ENCODE assay signal across 26 cellular contexts in genomic region chr1:211604548-211604947, GRCh38.
"Had no signal": no experiment of that assay in that cellular context is flagged by ENCODE, and none has a peak within 500 bp of the region (broad histone marks: within the 10 kb centered on the region; RNA-seq: fewer than 3 reads in every experiment).

No MANE protein-coding gene starts in this region.

- H3K4me3 ChIP-seq: left ventricle myocardium inferior, lung, psoas muscle, testis, tibial nerve had no signal

- H3K9me3 Mint-ChIP-seq: natural killer cell treated with Interleukin-12 subunit alpha and Interleukin-12 subunit beta and Interleukin-15 and Interleukin-18, amount 100 ng/mL, for 72 hours; stimulated activated naive B cell treated with anti-CD40 and anti-IgM and Interleukin-4, amounts not matched to agents 10 μg/mL and 1 μg/mL and 100 μg/mL, for 72 hours; stimulated activated naive CD8-positive, alpha-beta T cell treated with anti-CD3 and anti-CD28 coated beads, Interleukin-15, amount 100 ng/mL, for 72 hours had no signal

- ATAC-seq: esophagus mucosa; heart left ventricle; natural killer cell treated with Interleukin-12 subunit alpha and Interleukin-12 subunit beta and Interleukin-15 and Interleukin-18, amount 100 ng/mL, for 72 hours; psoas muscle; sciatic nerve; stimulated activated naive B cell treated with anti-CD40 and anti-IgM and Interleukin-4, amounts not matched to agents 10 μg/mL and 1 μg/mL and 100 μg/mL, for 72 hours; stimulated activated naive CD8-positive, alpha-beta T cell treated with anti-CD3 and anti-CD28 coated beads, Interleukin-15, amount 100 ng/mL, for 72 hours had no signal

- H3K27ac Mint-ChIP-seq: stimulated activated naive B cell treated with anti-CD40 and anti-IgM and Interleukin-4, amounts not matched to agents 10 μg/mL and 1 μg/mL and 100 μg/mL, for 72 hours; stimulated activated naive CD8-positive, alpha-beta T cell treated with anti-CD3 and anti-CD28 coated beads, Interleukin-15, amount 100 ng/mL, for 72 hours had no signal

- H3K4me3 Mint-ChIP-seq: natural killer cell treated with Interleukin-12 subunit alpha and Interleukin-12 subunit beta and Interleukin-15 and Interleukin-18, amount 100 ng/mL, for 72 hours; stimulated activated naive B cell treated with anti-CD40 and anti-IgM and Interleukin-4, amounts not matched to agents 10 μg/mL and 1 μg/mL and 100 μg/mL, for 72 hours; stimulated activated naive CD8-positive, alpha-beta T cell treated with anti-CD3 and anti-CD28 coated beads, Interleukin-15, amount 100 ng/mL, for 72 hours had no signal

- H3K27ac ChIP-seq: dorsolateral prefrontal cortex, heart left ventricle, left ventricle myocardium inferior, parathyroid adenoma, psoas muscle, spleen, testis, tibial nerve had no signal

- H3K27me3 Mint-ChIP-seq: natural killer cell treated with Interleukin-12 subunit alpha and Interleukin-12 subunit beta and Interleukin-15 and Interleukin-18, amount 100 ng/mL, for 72 hours; stimulated activated naive CD8-positive, alpha-beta T cell treated with anti-CD3 and anti-CD28 coated beads, Interleukin-15, amount 100 ng/mL, for 72 hours had no signal

- H2AFZ ChIP-seq: parathyroid adenoma had no signal

- H3K36me3 Mint-ChIP-seq: natural killer cell treated with Interleukin-12 subunit alpha and Interleukin-12 subunit beta and Interleukin-15 and Interleukin-18, amount 100 ng/mL, for 72 hours; stimulated activated naive B cell treated with anti-CD40 and anti-IgM and Interleukin-4, amounts not matched to agents 10 μg/mL and 1 μg/mL and 100 μg/mL, for 72 hours had no signal

- H3K36me3 ChIP-seq: heart left ventricle, left ventricle myocardium inferior, spleen, tibial nerve had no signal

- DNase-seq: cortex of kidney; dorsolateral prefrontal cortex; effector memory CD4-positive, alpha-beta T cell; heart left ventricle; left ventricle myocardium inferior; mesenchymal stem cell; midbrain; occipital lobe; psoas muscle; retina; spleen; stimulated activated CD4-positive, alpha-beta T cell treated with anti-CD3 and anti-CD28 coated beads, Interleukin-15, amount 100 ng/mL, for 24 hours; stimulated activated CD4-positive, alpha-beta T cell treated with anti-CD3 and anti-CD28 coated beads, Interleukin-1b, Interleukin-23, amount 100 ng/mL, for 48 hours; stimulated activated CD4-positive, alpha-beta T cell treated with anti-CD3 and anti-CD28 coated beads, Interleukin-4, amount 100 ng/mL, for 24 hours; stimulated activated naive B cell treated with anti-CD40 and anti-IgM and Interleukin-4, amounts not matched to agents 10 μg/mL and 1 μg/mL and 100 μg/mL, for 72 hours; stimulated activated naive CD8-positive, alpha-beta T cell treated with anti-CD3 and anti-CD28 coated beads, Interleukin-15, amount 100 ng/mL, for 72 hours; testis had no signal

- H3K9ac ChIP-seq: parathyroid adenoma had no signal

- H3K9me3 ChIP-seq: heart left ventricle, left ventricle myocardium inferior, psoas muscle, spleen, testis, tibial nerve had no signal

- FAIRE-seq: endometrium, frontal cortex, keratinocyte had no signal

- H3K27me3 ChIP-seq: dorsolateral prefrontal cortex, heart left ventricle, spleen, testis, tibial nerve had no signal

- H3K4me1 ChIP-seq: left ventricle myocardium inferior, psoas muscle, testis had no signal

- H3K79me2 ChIP-seq: parathyroid adenoma had no signal
